13 cellular contexts compared by ENCODE assay signal in the genomic region with DNA sequence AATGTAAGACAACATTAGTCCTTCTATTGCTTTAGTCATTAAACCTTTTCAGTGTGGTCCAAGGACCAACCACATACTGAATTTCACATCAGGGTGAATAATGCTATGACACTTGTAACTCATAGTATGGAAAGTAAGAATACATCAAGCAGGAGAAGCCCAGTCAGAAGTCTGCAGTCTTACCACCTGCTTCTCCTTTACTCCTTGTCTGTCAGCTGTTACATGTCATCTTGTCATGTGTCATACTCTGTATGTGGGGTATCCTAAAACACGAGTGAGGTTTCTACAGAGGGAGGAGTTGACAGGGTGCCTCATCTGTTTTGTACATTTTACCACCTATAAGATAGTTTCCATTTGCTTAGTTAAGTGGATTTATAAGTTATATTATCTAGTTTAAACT. TPM values are rescaled to one million over a fixed set of nuclear protein-coding genes. Genes with fewer than 3 reads are reported as not detected.
DNase-seq lines count a peak whose midpoint lies in the region; ATAC-seq and TF ChIP-seq lines count a peak whose summit lies in the region.
"Had no signal": no experiment of that assay in that cellular context is flagged by ENCODE, and none has a peak within 500 bp of the region (broad histone marks: within the 10 kb centered on the region; RNA-seq: fewer than 3 reads in every experiment).

No MANE protein-coding gene starts in this region.

- no peaks in the 10 kb centered on the region for H3K36me3 Mint-ChIP-seq in activated CD4-positive, alpha-beta T cell treated with anti-CD3 and anti-CD28 coated beads for 36 hours (ENCODE audit: low read depth)
- H3K36me3 Mint-ChIP-seq in activated CD4-positive, alpha-beta T cell treated with anti-CD3 and anti-CD28 coated beads, Interleukin-2, amount 10 ng/mL, durations not matched to agents 24 days and 14 days (ENCODE audit: low read depth): peaks cover 2% of the 10 kb centered on the region
- no peaks in the 10 kb centered on the region for H3K36me3 Mint-ChIP-seq in activated naive CD4-positive, alpha-beta T cell treated with anti-CD3 and anti-CD28 coated beads, Interleukin-2, amount 50 U/mL, for 72 hours
- no peaks in the 10 kb centered on the region for H3K36me3 Mint-ChIP-seq in activated T-helper 17 cell treated with anti-CD3 and anti-CD28 coated beads, Interleukin-2, amount 50 U/mL, for 72 hours (ENCODE audit: low read depth)

- no peaks in the 10 kb centered on the region for H3K9me3 Mint-ChIP-seq in activated CD4-positive, alpha-beta T cell treated with anti-CD3 and anti-CD28 coated beads for 36 hours (ENCODE audit: low read depth)
- no peaks in the 10 kb centered on the region for H3K9me3 Mint-ChIP-seq in activated CD4-positive, alpha-beta T cell treated with anti-CD3 and anti-CD28 coated beads, Interleukin-2, amount 10 ng/mL, durations not matched to agents 24 days and 14 days
- peaks cover 7 to 10% of the 10 kb centered on the region in 2 donors for H3K9me3 Mint-ChIP-seq in activated naive CD4-positive, alpha-beta T cell treated with anti-CD3 and anti-CD28 coated beads, Interleukin-2, amount 50 U/mL, for 72 hours
- H3K9me3 Mint-ChIP-seq in activated T-helper 17 cell treated with anti-CD3 and anti-CD28 coated beads, Interleukin-2, amount 50 U/mL, for 72 hours: no peaks in the 10 kb centered on the region
- H3K9me3 Mint-ChIP-seq: CD4-positive, alpha-beta T cell had no signal

- peak; percentile 71 for ATAC-seq in activated CD4-positive, alpha-beta T cell treated with anti-CD3 and anti-CD28 coated beads for 36 hours
- peak; percentile 33 to 53 for ATAC-seq in activated naive CD4-positive, alpha-beta T cell treated with anti-CD3 and anti-CD28 coated beads, Interleukin-2, amount 50 U/mL, for 72 hours
- ATAC-seq in activated T-helper 17 cell treated with anti-CD3 and anti-CD28 coated beads, Interleukin-2, amount 50 U/mL, for 72 hours (replicated peaks): peak; percentile 62
- ATAC-seq in stimulated activated naive CD8-positive, alpha-beta T cell treated with anti-CD3 and anti-CD28 coated beads, Interleukin-15, Interleukin-2, amounts not matched to agents 100 U/mL and 50 U/mL, for 24 hours: peak; percentile 61
- ATAC-seq: A549 had no signal

- no peak overlapping the region for H3K4me3 Mint-ChIP-seq in activated CD4-positive, alpha-beta T cell treated with anti-CD3 and anti-CD28 coated beads for 36 hours
- no peak overlapping the region for H3K4me3 Mint-ChIP-seq in activated CD4-positive, alpha-beta T cell treated with anti-CD3 and anti-CD28 coated beads, Interleukin-2, amount 10 ng/mL, durations not matched to agents 24 days and 14 days
- H3K4me3 Mint-ChIP-seq in activated T-helper 17 cell treated with anti-CD3 and anti-CD28 coated beads, Interleukin-2, amount 50 U/mL, for 72 hours: no peak overlapping the region
- H3K4me3 Mint-ChIP-seq: CD4-positive, alpha-beta T cell had no signal

- no peak for TF ChIP-seq CTCF in GM13977 (IDR thresholded peaks at IDR 0.05; ENCODE audit: extremely low read depth, insufficient read depth, missing control alignments)

- H3K4me1 Mint-ChIP-seq in activated CD4-positive, alpha-beta T cell treated with anti-CD3 and anti-CD28 coated beads for 36 hours: no peaks in the 10 kb centered on the region
- H3K4me1 Mint-ChIP-seq in activated CD4-positive, alpha-beta T cell treated with anti-CD3 and anti-CD28 coated beads, Interleukin-2, amount 10 ng/mL, durations not matched to agents 24 days and 14 days: no peaks in the 10 kb centered on the region
- no peaks in the 10 kb centered on the region for H3K4me1 Mint-ChIP-seq in activated T-helper 17 cell treated with anti-CD3 and anti-CD28 coated beads, Interleukin-2, amount 50 U/mL, for 72 hours

- POLR2A ChIA-PET in activated CD4-positive, alpha-beta T cell treated with anti-CD3 and anti-CD28 coated beads for 36 hours (lab: Charles Lee): no interaction called here

- intact Hi-C loops in activated CD4-positive, alpha-beta T cell treated with anti-CD3 and anti-CD28 coated beads for 36 hours (cut with DNase I, micrococcal nuclease): no loop called here
- intact Hi-C loops in activated CD4-positive, alpha-beta T cell treated with anti-CD3 and anti-CD28 coated beads, Interleukin-2, amount 10 ng/mL, durations not matched to agents 24 days and 14 days (cut with micrococcal nuclease): no loop called here

- CTCF ChIA-PET in activated CD4-positive, alpha-beta T cell treated with anti-CD3 and anti-CD28 coated beads for 36 hours (lab: Charles Lee): interaction anchor here (0.5 to 2.0 kb wide), 3 partner anchors 17 to 1652 kb away, joined by 3 to 8 read pairs (median 3); a partner anchor contains a TSS

- peaks cover 8% of the 10 kb centered on the region for H3K27me3 Mint-ChIP-seq in activated CD4-positive, alpha-beta T cell treated with anti-CD3 and anti-CD28 coated beads for 36 hours
- H3K27me3 Mint-ChIP-seq in activated CD4-positive, alpha-beta T cell treated with anti-CD3 and anti-CD28 coated beads, Interleukin-2, amount 10 ng/mL, durations not matched to agents 24 days and 14 days: peaks cover 1% of the 10 kb centered on the region
- H3K27me3 Mint-ChIP-seq in activated T-helper 17 cell treated with anti-CD3 and anti-CD28 coated beads, Interleukin-2, amount 50 U/mL, for 72 hours: peaks cover 6% of the 10 kb centered on the region

- DNase-seq in activated CD4-positive, alpha-beta T cell treated with anti-CD3 and anti-CD28 coated beads for 36 hours: no peak
- DNase-seq in activated CD4-positive, alpha-beta T cell treated with anti-CD3 and anti-CD28 coated beads, Interleukin-2, amount 10 ng/mL, durations not matched to agents 24 days and 14 days: no peak
- DNase-seq in activated naive CD4-positive, alpha-beta T cell treated with anti-CD3 and anti-CD28 coated beads, Interleukin-2, amount 50 U/mL, for 72 hours (ENCODE audit: low spot score in 2 of 2): no peak
- no peak for DNase-seq in activated naive CD4-positive, alpha-beta T cell treated with anti-CD3 and anti-CD28 coated beads, Interleukin-2, amount 50 U/mL, for 16 hours
- DNase-seq in stimulated activated naive CD8-positive, alpha-beta T cell treated with anti-CD3 and anti-CD28 coated beads, Interleukin-15, Interleukin-2, amounts not matched to agents 100 U/mL and 50 U/mL, for 24 hours: no peak
- DNase-seq in amniotic stem cell (lab: John Stamatoyannopoulos, UW) (no peak), GM13977 (ENCODE audit: low spot score) (no peak)
- DNase-seq: AML-193; Caco-2; CD4-positive, alpha-beta T cell; GM23248 had no signal

- no peak overlapping the region for H3K27ac Mint-ChIP-seq in activated CD4-positive, alpha-beta T cell treated with anti-CD3 and anti-CD28 coated beads for 36 hours
- H3K27ac Mint-ChIP-seq in activated CD4-positive, alpha-beta T cell treated with anti-CD3 and anti-CD28 coated beads, Interleukin-2, amount 10 ng/mL, durations not matched to agents 24 days and 14 days: no peak overlapping the region
- H3K27ac Mint-ChIP-seq in activated naive CD4-positive, alpha-beta T cell treated with anti-CD3 and anti-CD28 coated beads, Interleukin-2, amount 50 U/mL, for 72 hours: no peak overlapping the region
- H3K27ac Mint-ChIP-seq in activated T-helper 17 cell treated with anti-CD3 and anti-CD28 coated beads, Interleukin-2, amount 50 U/mL, for 72 hours: no peak overlapping the region
- H3K27ac Mint-ChIP-seq: CD4-positive, alpha-beta T cell had no signal

- in situ Hi-C loops in GM13977 (cut with MboI; ENCODE audit: low pct_unique_long_range_greater_than_20kb, low sequenced_read_pairs, unreplicated experiment): no loop called here

RNA-seq across cellular contexts. Expression of a gene that starts 32.8 kb away (rescaled TPM):
- 10 to 100 TPM; 73.6 to 82.5 TPM for total RNA-seq in activated CD4-positive, alpha-beta T cell treated with anti-CD3 and anti-CD28 coated beads for 36 hours
- 192 and 209 TPM in 2 replicates for total RNA-seq in activated CD4-positive, alpha-beta T cell treated with anti-CD3 and anti-CD28 coated beads, Interleukin-2, amount 10 ng/mL, durations not matched to agents 24 days and 14 days
- 100 to 1,000 TPM in 1 of 2 donors, 10 to 100 TPM in 1; 41.0 to 104 TPM for total RNA-seq in activated naive CD4-positive, alpha-beta T cell treated with anti-CD3 and anti-CD28 coated beads, Interleukin-2, amount 50 U/mL, for 72 hours
- 10 to 100 TPM; 67.5 to 96.9 TPM for total RNA-seq in activated T-helper 17 cell treated with anti-CD3 and anti-CD28 coated beads, Interleukin-2, amount 50 U/mL, for 72 hours

RNA-seq across cellular contexts. Expression of a gene that starts 34.3 kb away (rescaled TPM):
- total RNA-seq in activated CD4-positive, alpha-beta T cell treated with anti-CD3 and anti-CD28 coated beads for 36 hours: 10 to 100 TPM; 34.4 to 42.2 TPM
- 32.0 and 32.2 TPM in 2 replicates for total RNA-seq in activated CD4-positive, alpha-beta T cell treated with anti-CD3 and anti-CD28 coated beads, Interleukin-2, amount 10 ng/mL, durations not matched to agents 24 days and 14 days
- total RNA-seq in activated naive CD4-positive, alpha-beta T cell treated with anti-CD3 and anti-CD28 coated beads, Interleukin-2, amount 50 U/mL, for 72 hours: 10 to 100 TPM; 41.0 to 57.7 TPM
- 10 to 100 TPM; 26.7 to 34.0 TPM for total RNA-seq in activated T-helper 17 cell treated with anti-CD3 and anti-CD28 coated beads, Interleukin-2, amount 50 U/mL, for 72 hours
